Comparison of ENCODE assay signal across 27 cellular contexts in the genomic region with DNA sequence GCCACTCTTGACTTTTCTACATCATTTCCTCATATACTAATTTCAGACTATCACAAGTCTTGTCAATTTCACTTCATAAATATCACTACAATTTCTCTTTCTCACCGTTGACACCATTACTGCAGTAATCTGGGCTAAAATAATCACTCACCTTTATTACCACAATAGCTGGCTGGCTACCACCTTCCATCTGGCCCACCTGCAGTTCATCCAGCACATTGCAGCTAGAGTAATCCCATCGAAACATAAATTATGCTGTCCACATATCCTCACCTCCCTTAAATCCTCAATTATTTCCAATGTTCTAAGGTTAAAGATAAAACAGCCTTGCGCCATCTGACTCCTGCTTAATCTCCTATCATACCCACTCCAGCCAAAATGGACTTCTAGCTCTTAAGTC. TPM values are rescaled to one million over a fixed set of nuclear protein-coding genes. Genes with fewer than 3 reads are reported as not detected.
"Had no signal": no experiment of that assay in that cellular context is flagged by ENCODE, and none has a peak within 500 bp of the region (broad histone marks: within the 10 kb centered on the region; RNA-seq: fewer than 3 reads in every experiment).

No MANE protein-coding gene starts in this region.

- H3K9me3 ChIP-seq: adrenal gland, breast epithelium had no signal

- ATAC-seq: activated CD4-positive, CD25-positive, alpha-beta regulatory T cell treated with anti-CD3 and anti-CD28 coated beads, Interleukin-2, amount 50 U/mL, for 24 hours; activated CD8-positive, alpha-beta T cell treated with anti-CD3 and anti-CD28 coated beads for 36 hours; Panc1; Right ventricle myocardium inferior had no signal

- H3K27me3 ChIP-seq: adrenal gland, breast epithelium had no signal

- H3K27me3 Mint-ChIP-seq: activated CD8-positive, alpha-beta T cell treated with anti-CD3 and anti-CD28 coated beads for 36 hours; activated naive CD8-positive, alpha-beta T cell treated with anti-CD3 and anti-CD28 coated beads, Interleukin-2, amount 10 ng/mL, durations not matched to agents 7 days and 5 days had no signal

- H3K4me3 Mint-ChIP-seq: activated CD8-positive, alpha-beta T cell treated with anti-CD3 and anti-CD28 coated beads for 36 hours; activated naive CD8-positive, alpha-beta T cell treated with anti-CD3 and anti-CD28 coated beads, Interleukin-2, amount 10 ng/mL, durations not matched to agents 7 days and 5 days had no signal

- H3K4me3 ChIP-seq: adrenal gland, breast epithelium, SK-N-MC had no signal

- H3K27ac Mint-ChIP-seq: activated CD8-positive, alpha-beta T cell treated with anti-CD3 and anti-CD28 coated beads for 36 hours; activated naive CD8-positive, alpha-beta T cell treated with anti-CD3 and anti-CD28 coated beads, Interleukin-2, amount 10 ng/mL, durations not matched to agents 7 days and 5 days had no signal

- H3K36me3 ChIP-seq: adrenal gland, breast epithelium had no signal

- H3K27ac ChIP-seq: adrenal gland, breast epithelium, SK-N-MC, VCaP had no signal

- DNase-seq: activated CD4-positive, alpha-beta T cell treated with anti-CD3 and anti-CD28 coated beads for 4 hours; activated CD8-positive, alpha-beta memory T cell treated with anti-CD3 and anti-CD28 coated beads, Interleukin-2, amount 50 U/mL, for 4 hours; activated CD8-positive, alpha-beta T cell treated with anti-CD3 and anti-CD28 coated beads for 36 hours; activated naive CD4-positive, alpha-beta T cell treated with anti-CD3 and anti-CD28 coated beads, Interleukin-2, amount 50 U/mL, for 16 hours; activated naive CD8-positive, alpha-beta T cell treated with anti-CD3 and anti-CD28 coated beads, Interleukin-2, amount 10 ng/mL, durations not matched to agents 7 days and 5 days; adrenal gland; anterior cingulate cortex; central memory CD4-positive, alpha-beta T cell; Kasumi-1; KBM-7; NCI-H1105 treated with DMSO at 0.1 percent for 48 hours; NCI-H1436 treated with DMSO at 0.1 percent for 48 hours; NCI-H187; NCI-H2171 treated with DMSO at 0.1 percent for 48 hours; NCI-H345; NCI-H510A treated with DMSO at 0.1 percent for 48 hours; NCI-H774; NK-92 treated with Interleukin-12 subunit alpha and Interleukin-12 subunit beta, amount 100 ng/mL, for 24 hours; OCI-M1; T-helper 1 cell had no signal

- H3K4me1 Mint-ChIP-seq: activated naive CD8-positive, alpha-beta T cell treated with anti-CD3 and anti-CD28 coated beads, Interleukin-2, amount 10 ng/mL, durations not matched to agents 7 days and 5 days had no signal

- H3K4me1 ChIP-seq: adrenal gland, breast epithelium had no signal

- H3K9me3 Mint-ChIP-seq: activated CD8-positive, alpha-beta T cell treated with anti-CD3 and anti-CD28 coated beads for 36 hours had no signal

- H3K36me3 Mint-ChIP-seq: activated naive CD8-positive, alpha-beta T cell treated with anti-CD3 and anti-CD28 coated beads, Interleukin-2, amount 10 ng/mL, durations not matched to agents 7 days and 5 days had no signal

RNA-seq across cellular contexts. Expression of a gene that starts 16.0 kb away (rescaled TPM):
- total RNA-seq: activated CD8-positive, alpha-beta T cell treated with anti-CD3 and anti-CD28 coated beads for 36 hours; activated naive CD8-positive, alpha-beta T cell treated with anti-CD3 and anti-CD28 coated beads, Interleukin-2, amount 10 ng/mL, durations not matched to agents 7 days and 5 days; T-helper 2 cell treated with Interferon-gamma antibody and Interleukin-4, amounts not matched to agents 100 ng/mL and 5 ng/mL, for 36 hours had no signal
